8 cellular contexts compared by ENCODE assay signal in genomic region chr3:185936814-185937688, GRCh38. TPM values are rescaled to one million over a fixed set of nuclear protein-coding genes. Genes with fewer than 3 reads are reported as not detected.
DNase-seq lines count a peak whose midpoint lies in the region; ATAC-seq and TF ChIP-seq lines count a peak whose summit lies in the region.

No MANE protein-coding gene starts in this region.

- H3K4me1 ChIP-seq in OCI-LY7 (ENCODE audit: insufficient read depth, low read length, poor library complexity, severe bottlenecking) = peaks cover 26% of the 10 kb centered on the region

- H3K79me2 ChIP-seq in OCI-LY7 (ENCODE audit: insufficient read depth, low read depth, low read length) = peaks cover 58% of the 10 kb centered on the region

- H3K9me3 ChIP-seq in OCI-LY7 (ENCODE audit: low read length) = no peaks in the 10 kb centered on the region

- peaks cover 54% of the 10 kb centered on the region for H3K36me3 ChIP-seq in OCI-LY7 (ENCODE audit: insufficient read depth, low read length)

- no peak for TF ChIP-seq RAD21 in Ishikawa (IDR thresholded peaks at IDR 0.05; ENCODE audit: low read depth)

- TF ChIP-seq EP300 in Ishikawa (IDR thresholded peaks at IDR 0.05; ENCODE audit: borderline replicate concordance) = peak; percentile 58; the same call in 1 of the 2 replicates

- H4K20me1 ChIP-seq in OCI-LY7 (ENCODE audit: insufficient read depth, low read length) = peaks cover 49% of the 10 kb centered on the region

- TF ChIP-seq CTCF in OCI-LY7 (conservative IDR thresholded peaks at IDR 0.05; ENCODE audit: low read length) = no peak
- no peak for TF ChIP-seq CTCF in epithelial cell of proximal tubule (conservative IDR thresholded peaks at IDR 0.05; ENCODE audit: low read depth, low read length)

- H3K27ac ChIP-seq in OCI-LY7 (ENCODE audit: low read depth, low read length, poor library complexity, severe bottlenecking) = peak overlapping the region; percentile 88

- H3K4me3 ChIP-seq in OCI-LY7 (ENCODE audit: low read depth, low read length, poor library complexity, severe bottlenecking) (peak overlapping the region; percentile 92), epithelial cell of proximal tubule (ENCODE audit: low read depth, low read length) (peak overlapping the region; percentile 94)

- peak overlapping the region; percentile 88 for H3K4me2 ChIP-seq in OCI-LY7 (ENCODE audit: low read length)

- peak; percentile 97 for DNase-seq in COR-L47 (lab: John Stamatoyannopoulos, UW)
- peak; percentile 92 for DNase-seq in OCI-LY7 (ENCODE audit: low spot score)
- peak; percentile 77 for DNase-seq in activated T-cell treated with anti-CD3 and anti-CD28 coated beads for 4 hours
- no peak for DNase-seq in epithelial cell of proximal tubule (ENCODE audit: low read depth)
- DNase-seq in mucosa of gallbladder (ENCODE audit: low spot score) = peak; percentile 89
- DNase-seq in stimulated activated CD8-positive, alpha-beta memory T cell treated with anti-CD3 and anti-CD28 coated beads, Interleukin-4, amount 100 ng/mL, for 24 hours (ENCODE audit: low read depth) = peak; percentile 82

- POLR2A ChIA-PET in OCI-LY7 (lab: Charles Lee) = interaction anchor here (0.8 to 1.7 kb wide), 9 partner anchors 10 to 633 kb away, joined by 3 to 7 read pairs (median 4); partner anchors contain the start of gene DNAJB11

- H3K9me2 ChIP-seq in OCI-LY7 (ENCODE audit: insufficient read depth, low read length) = no peaks in the 10 kb centered on the region

- ATAC-seq in GM21529 (IDR thresholded peaks at IDR 0.05; ENCODE audit: unreplicated experiment) = peak; percentile 40

- H2AFZ ChIP-seq in OCI-LY7 (ENCODE audit: low read length) = no peak overlapping the region

- intact Hi-C loops in OCI-LY7 (cut with micrococcal nuclease; ENCODE audit: unreplicated experiment) = loop anchor here (2.0 to 10.0 kb wide), 5 partner anchors 342 to 1088 kb away; partner anchors contain the start of genes EIF4A2 and TBCCD1

- TSS peak; percentile 31 for BruUV-seq in OCI-LY7 (replicated peaks; lab: Mats Ljungman, UMichigan)

- CTCF ChIA-PET in OCI-LY7 (lab: Charles Lee; ENCODE audit: unreplicated experiment) = no interaction called here

TF ChIP-seq in Ishikawa, 13 proteins besides CTCF, POLR2A, EP300 and RAD21:
- TF ChIP-seq TEAD4 (IDR thresholded peaks at IDR 0.05) (peak; percentile 98), EGR1 (IDR thresholded peaks at IDR 0.05) (peak; percentile 93), TAF1 (IDR thresholded peaks at IDR 0.05; ENCODE audit: low read depth) (peak; percentile 65; the same call in 1 of the 2 replicates), YY1 (IDR thresholded peaks at IDR 0.05; ENCODE audit: low read depth) (peak; percentile 100), USF1 (IDR thresholded peaks at IDR 0.05) (0 out of 2 replicates have a peak, but pooled peaks have one; percentile 36), TCF12 (IDR thresholded peaks at IDR 0.05; ENCODE audit: low read depth) (peak; percentile 74), CEBPB (IDR thresholded peaks at IDR 0.05) (peak; percentile 6; the same call in 1 of the 2 replicates), REST (IDR thresholded peaks at IDR 0.05; ENCODE audit: low read depth) (no peak), NFIC (IDR thresholded peaks at IDR 0.05) (peak; percentile 98), MAX (IDR thresholded peaks at IDR 0.05) (peak; percentile 97), FOXM1 (IDR thresholded peaks at IDR 0.05; ENCODE audit: borderline replicate concordance, low read depth) (peak; percentile 51; the same call in 1 of the 2 replicates), ZBTB7A (IDR thresholded peaks at IDR 0.05; ENCODE audit: low read depth) (no peak), CREB1 (IDR thresholded peaks at IDR 0.05; ENCODE audit: low read depth) (no peak)

RNA-seq across cellular contexts. Expression of gene TRA2B, which starts 0.8 kb away (rescaled TPM):
- total RNA-seq in OCI-LY7 (2014; rRNA removed; shearing (Covaris generic)) = 349 and 420 TPM in 2 replicates
- total RNA-seq in OCI-LY7 (2022) = 296 and 325 TPM in 2 replicates
- total RNA-seq in epithelial cell of proximal tubule = 140 and 239 TPM in 2 replicates
- 79.8 TPM for total RNA-seq in mucosa of gallbladder
